8 cellular contexts compared by ENCODE assay signal in the genomic region with DNA sequence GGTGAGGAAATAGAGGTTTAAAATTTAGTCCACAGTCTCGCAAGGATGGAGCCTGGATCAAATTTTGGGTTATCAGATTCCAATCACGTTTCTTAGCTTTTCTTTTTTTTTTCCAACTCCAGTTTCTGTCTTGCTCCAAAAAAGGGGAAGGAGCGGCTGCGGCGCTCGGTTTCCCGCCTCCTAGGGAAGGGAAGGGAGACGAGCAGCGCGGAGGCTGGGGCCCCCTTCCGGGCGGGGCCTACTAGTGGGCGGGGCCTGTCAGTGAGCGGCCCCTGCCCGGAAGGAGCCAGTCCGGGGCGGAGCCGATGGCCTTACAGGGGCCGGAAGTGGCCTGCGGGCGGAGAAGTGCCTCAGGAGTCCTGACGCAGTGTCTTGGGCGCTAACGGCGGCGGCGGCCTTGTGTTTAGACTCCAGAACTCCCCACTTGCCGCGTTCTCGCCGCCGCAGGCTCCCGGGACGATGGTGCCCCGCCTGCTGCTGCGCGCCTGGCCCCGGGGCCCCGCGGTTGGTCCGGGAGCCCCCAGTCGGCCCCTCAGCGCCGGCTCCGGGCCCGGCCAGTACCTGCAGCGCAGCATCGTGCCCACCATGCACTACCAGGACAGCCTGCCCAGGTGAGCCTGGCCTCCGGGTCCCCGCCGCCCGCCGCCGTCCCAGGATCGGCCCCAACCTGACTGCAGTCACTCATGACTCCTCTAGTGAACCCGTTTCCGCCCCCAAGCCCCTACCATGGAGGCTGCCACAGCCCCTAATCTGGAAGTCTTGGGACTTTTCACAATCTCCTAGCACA. TPM values are rescaled to one million over a fixed set of nuclear protein-coding genes. Genes with fewer than 3 reads are reported as not detected.
DNase-seq lines count a peak whose midpoint lies in the region; ATAC-seq and TF ChIP-seq lines count a peak whose summit lies in the region.

A gene (plus strand): TSS at position 340 of the 787 bp plus-strand sequence. CDS start 120 bp downstream, at position 460.

- peak; percentile 98 for ATAC-seq in HG02623 (IDR thresholded peaks at IDR 0.05; ENCODE audit: unreplicated experiment)
- peak; percentile 100 for ATAC-seq in activated naive CD4-positive, alpha-beta T cell treated with anti-CD3 and anti-CD28 coated beads, Interleukin-2, amount 50 U/mL, for 72 hours

- H3K27ac ChIP-seq in suprapubic skin, result peak within 1 kb of the TSS; percentile 99

- 1% methylated on average over 34 of the region's 57 CpGs for WGBS in suprapubic skin

- peaks cover 15 to 16% of the 10 kb centered on the region in 2 donors for H3K36me3 Mint-ChIP-seq in activated naive CD4-positive, alpha-beta T cell treated with anti-CD3 and anti-CD28 coated beads, Interleukin-2, amount 50 U/mL, for 72 hours

- peak; percentile 94 to 96 for TF ChIP-seq POLR2A in suprapubic skin (IDR thresholded peaks at IDR 0.05)

- no peaks in the 10 kb centered on the region for H3K27me3 ChIP-seq in suprapubic skin

- peaks cover 10% of the 10 kb centered on the region for H3K36me3 ChIP-seq in suprapubic skin

- no peak for TF ChIP-seq CTCF in GM10266 (IDR thresholded peaks at IDR 0.05; ENCODE audit: control insufficient read depth, insufficient read depth, low read depth, missing control alignments)
- no peak for TF ChIP-seq CTCF in suprapubic skin (IDR thresholded peaks at IDR 0.05)

- H3K9me3 Mint-ChIP-seq in activated naive CD4-positive, alpha-beta T cell treated with anti-CD3 and anti-CD28 coated beads, Interleukin-2, amount 50 U/mL, for 72 hours, result no peaks in the 10 kb centered on the region

- H3K9me3 ChIP-seq in suprapubic skin, result no peaks in the 10 kb centered on the region

- H3K4me3 ChIP-seq in suprapubic skin, result peak within 1 kb of the TSS; percentile 100

- H3K4me1 ChIP-seq in suprapubic skin, result peaks cover 53% of the 10 kb centered on the region

- TF ChIP-seq EP300 in suprapubic skin (IDR thresholded peaks at IDR 0.05), result no peak

- DNase-seq in GM10266 (ENCODE audit: extremely low spot score) (peak; percentile 98), NCI-H1105 treated with DMSO at 0.1 percent for 48 hours (lab: John Stamatoyannopoulos, UW) (peak; percentile 94), SKM-1 treated with dmso at 0.1 percent for 144 hours (lab: John Stamatoyannopoulos, UW; ENCODE audit: unreplicated experiment) (peak; percentile 95), glomerular endothelial cell (ENCODE audit: extremely low read depth, low read depth, low spot score) (no peak), occipital lobe (lab: John Stamatoyannopoulos, UW) (peak; percentile 94), suprapubic skin (ENCODE audit: low spot score in 2 of 2) (peak; percentile 95 to 97)
- peak; percentile 93 to 94 for DNase-seq in activated naive CD4-positive, alpha-beta T cell treated with anti-CD3 and anti-CD28 coated beads, Interleukin-2, amount 50 U/mL, for 72 hours (ENCODE audit: low spot score in 2 of 2)

- peak within 1 kb of the TSS; percentile 99 for H3K27ac Mint-ChIP-seq in activated naive CD4-positive, alpha-beta T cell treated with anti-CD3 and anti-CD28 coated beads, Interleukin-2, amount 50 U/mL, for 72 hours

RNA-seq across cellular contexts. Expression of the gene that starts here (rescaled TPM):
- 10 to 100 TPM; 11.3 to 22.8 TPM for total RNA-seq in activated naive CD4-positive, alpha-beta T cell treated with anti-CD3 and anti-CD28 coated beads, Interleukin-2, amount 50 U/mL, for 72 hours
- total RNA-seq in glomerular endothelial cell, result 14.1 and 14.8 TPM in 2 replicates
- 4.2 TPM for total RNA-seq in occipital lobe
- 10 to 100 TPM; 26.1 to 30.4 (median 29.5) TPM for total RNA-seq in suprapubic skin
